Comparison of ENCODE assay signal across 16 cellular contexts in the genomic region with DNA sequence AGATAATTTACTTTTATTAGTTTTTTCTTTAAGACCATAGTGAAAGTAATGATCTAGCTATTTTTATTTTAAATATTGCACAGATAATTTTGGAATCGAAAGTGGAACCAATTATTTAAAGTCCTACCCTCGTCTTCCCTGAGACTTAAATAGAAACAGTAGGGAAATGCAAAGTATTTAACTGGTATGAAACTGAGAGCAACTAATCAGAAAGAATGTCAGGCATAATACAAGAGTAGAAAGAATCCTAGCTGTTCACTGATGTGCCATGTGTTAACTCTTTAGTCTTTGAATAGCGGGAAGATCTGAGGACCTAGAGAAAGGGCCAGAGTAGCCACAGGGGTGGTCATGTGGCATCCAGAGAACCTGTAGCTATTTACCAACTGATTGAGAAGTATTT.
DNase-seq lines count a peak whose midpoint lies in the region; ATAC-seq and TF ChIP-seq lines count a peak whose summit lies in the region.
"Had no signal": no experiment of that assay in that cellular context is flagged by ENCODE, and none has a peak within 500 bp of the region (broad histone marks: within the 10 kb centered on the region; RNA-seq: fewer than 3 reads in every experiment).

No MANE protein-coding gene starts in this region.

- peak; percentile 57 for ATAC-seq in GM21717 (IDR thresholded peaks at IDR 0.05; ENCODE audit: unreplicated experiment)
- ATAC-seq: A549, HCT116, HepG2 had no signal

- no peaks in the 10 kb centered on the region for H3K9me2 ChIP-seq in MM.1S (replicated peaks; ENCODE audit: insufficient read depth, low read length)

- no peaks in the 10 kb centered on the region for H4K20me1 ChIP-seq in MM.1S (ENCODE audit: insufficient read depth, low read length)

- peak overlapping the region; percentile 60 for H3K4me2 ChIP-seq in MM.1S (ENCODE audit: low read depth, low read length)
- H3K4me2 ChIP-seq: A549 had no signal

- H3K4me1 ChIP-seq in MM.1S (ENCODE audit: low read length): peaks cover 36% of the 10 kb centered on the region
- H3K4me1 ChIP-seq: A549, BE2C had no signal

- H3K36me3 ChIP-seq in MM.1S (replicated peaks; ENCODE audit: insufficient read depth, low read length): no peaks in the 10 kb centered on the region
- H3K36me3 ChIP-seq: BE2C had no signal

- H3K27me3 ChIP-seq in MM.1S (replicated peaks; ENCODE audit: insufficient read depth, low read length): peaks cover 4% of the 10 kb centered on the region
- H3K27me3 ChIP-seq: BE2C had no signal

- H3K27ac ChIP-seq in MM.1S (ENCODE audit: low read length): peak overlapping the region; percentile 18; the same call in 1 of the 2 replicates
- H3K27ac ChIP-seq: A549, GM23248 had no signal

- H3K9ac ChIP-seq in MM.1S (ENCODE audit: low read length): no peak overlapping the region
- H3K9ac ChIP-seq: GM23248 had no signal

- H3K4me3 ChIP-seq in MM.1S (ENCODE audit: low read length): 0 out of 2 replicates have a peak overlapping the region, but pooled peaks have one; percentile 2
- H3K4me3 ChIP-seq: A549, GM23248 had no signal

- H3K79me2 ChIP-seq in MM.1S (ENCODE audit: low read length): no peaks in the 10 kb centered on the region

- TF ChIP-seq CTCF in MM.1S (IDR thresholded peaks at IDR 0.05; ENCODE audit: low read length): no peak

- H2AFZ ChIP-seq in MM.1S (ENCODE audit: low read length): no peak overlapping the region
- H2AFZ ChIP-seq: GM23248 had no signal

- 0 out of 2 replicates have a peak, but pooled peaks cover 3% of the 10 kb centered on the region for H3F3A ChIP-seq in MM.1S (ENCODE audit: insufficient read depth, low read length)

- DNase-seq in MM.1S (peak; percentile 81), OCI-M1 (lab: John Stamatoyannopoulos, UW) (peak; percentile 19), superior temporal gyrus (ENCODE audit: extremely low spot score) (no peak), RPMI8226 (no peak), pons (ENCODE audit: low spot score) (no peak)
- no peak for DNase-seq in stimulated activated CD4-positive, alpha-beta T cell treated with anti-CD3 and anti-CD28 coated beads, Interleukin-12 subunit alpha, Interleukin-12 subunit beta, amount 100 ng/mL, for 4 hours
- DNase-seq: BE2C; Caco-2; CD8-positive, alpha-beta memory T cell; DND-41; GDM1; GM23248 had no signal

- no peaks in the 10 kb centered on the region for H3K9me3 ChIP-seq in MM.1S (replicated peaks; ENCODE audit: insufficient read depth, low read length)
- H3K9me3 ChIP-seq: A549, BE2C, Caco-2 had no signal

Comparison
In these comparisons a context has a peak if more than half of its experiments do, and no peak if none do; other contexts are left out.
1. DNase-seq: peak in MM.1S (single experiment) and OCI-M1 (single experiment); none in superior temporal gyrus (single experiment), stimulated activated CD4-positive, alpha-beta T cell treated with anti-CD3 and anti-CD28 coated beads, Interleukin-12 subunit alpha, Interleukin-12 subunit beta, amount 100 ng/mL, for 4 hours (single experiment), RPMI8226 (single experiment) and pons (single experiment).